ENCODE assay signal across 8 cellular contexts in the genomic region with DNA sequence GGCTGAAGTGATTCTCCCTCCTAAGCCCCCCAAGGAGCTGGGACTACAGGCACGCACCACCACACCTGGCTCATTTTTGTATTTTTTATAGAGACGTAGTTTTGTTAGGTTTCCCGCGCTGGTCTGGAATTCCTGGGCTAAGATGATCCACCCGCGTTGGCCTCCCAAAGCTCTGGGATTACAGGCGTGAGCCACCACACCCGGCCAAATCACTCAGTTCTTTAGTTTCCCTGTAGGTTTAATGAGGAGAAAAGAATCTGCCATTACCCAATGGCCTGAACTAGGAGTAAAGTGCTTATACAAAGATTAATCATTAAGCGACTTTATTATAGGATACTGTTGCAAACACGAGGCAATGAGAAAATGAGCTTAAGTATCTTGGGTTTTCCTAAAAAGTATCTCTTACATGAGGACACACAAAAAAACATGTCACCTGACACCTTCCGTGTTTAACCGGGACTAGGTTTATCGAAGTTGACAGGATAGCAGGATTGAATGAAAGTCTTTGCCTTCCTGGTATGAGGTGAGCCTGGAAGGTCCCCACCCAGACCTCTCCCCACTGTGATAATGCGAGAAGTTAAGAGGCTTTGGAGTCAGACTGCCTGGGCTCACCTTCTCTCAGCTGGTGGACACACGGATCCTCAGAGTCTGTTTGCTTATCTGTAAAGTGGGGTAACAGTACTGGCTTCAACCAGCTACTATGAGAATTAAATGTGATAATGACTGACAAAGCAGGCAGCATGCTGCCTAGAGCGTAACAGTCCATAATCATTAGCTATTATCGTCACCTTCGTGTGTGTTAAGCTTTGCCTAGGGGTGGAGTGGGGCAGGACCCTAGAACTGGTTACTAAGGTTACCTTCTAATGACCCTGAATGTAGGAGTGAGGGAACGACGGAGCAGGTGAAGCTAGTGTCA.
DNase-seq lines count a peak whose midpoint lies in the region; ATAC-seq, FAIRE-seq and TF ChIP-seq lines count a peak whose summit lies in the region.

No MANE protein-coding gene starts in this region.

- H3K27me3 Mint-ChIP-seq in GM23338 (ENCODE audit: insufficient read depth, low read depth, poor library complexity), result peaks cover 23% of the 10 kb centered on the region
- no peaks in the 10 kb centered on the region for H3K27me3 Mint-ChIP-seq in activated CD8-positive, alpha-beta T cell treated with anti-CD3 and anti-CD28 coated beads for 36 hours

- POLR2A ChIA-PET in activated CD8-positive, alpha-beta T cell treated with anti-CD3 and anti-CD28 coated beads for 36 hours (lab: Charles Lee), result interaction anchor here (0.7 to 2.0 kb wide), 12 partner anchors 8 to 330 kb away, joined by 3 to 9 read pairs (median 4); no protein-coding TSS in a partner anchor

- H3K27ac ChIP-seq in GM23338 (ENCODE audit: low read depth) (no peak overlapping the region), skeletal muscle tissue (ENCODE audit: low read depth, low read length) (peak overlapping the region; percentile 99)

- CTCF ChIA-PET in activated CD8-positive, alpha-beta T cell treated with anti-CD3 and anti-CD28 coated beads for 36 hours (lab: Charles Lee), result interaction anchor here (0.7 to 1.6 kb wide), 5 partner anchors 10 to 134 kb away, joined by 3 to 5 read pairs (median 3); partner anchors contain the start of gene KRAS

- no peaks in the 10 kb centered on the region for H4K20me1 ChIP-seq in GM23338 (replicated peaks; ENCODE audit: insufficient read depth)

- no peak for TF ChIP-seq CTCF in GM23338 (conservative IDR thresholded peaks at IDR 0.05; ENCODE audit: low read depth in 2 of 2)
- no peak for TF ChIP-seq CTCF in activated CD8-positive, alpha-beta T cell treated with anti-CD3 and anti-CD28 coated beads for 36 hours (IDR thresholded peaks at IDR 0.05)

- H3K9me3 ChIP-seq in iPS-15b (ENCODE audit: control insufficient read depth, insufficient read depth, low read length), result no peaks in the 10 kb centered on the region
- no peaks in the 10 kb centered on the region for H3K9me3 ChIP-seq in skeletal muscle tissue (ENCODE audit: control insufficient read depth in 3 of 3, low read length in 3 of 3)

- no peak for FAIRE-seq in GM12892 (lab: Jason Lieb, UNC)

- 0 out of 2 replicates have a peak overlapping the region, but pooled peaks have one; percentile 99 for H3K27ac Mint-ChIP-seq in GM23338
- peak overlapping the region; percentile 99 for H3K27ac Mint-ChIP-seq in activated CD8-positive, alpha-beta T cell treated with anti-CD3 and anti-CD28 coated beads for 36 hours

- H3K4me1 ChIP-seq in GM23338 (ENCODE audit: insufficient read depth), result peaks cover 10% of the 10 kb centered on the region; the same call in 1 of the 2 replicates
- peaks cover 6% of the 10 kb centered on the region for H3K4me1 ChIP-seq in iPS-15b (ENCODE audit: control insufficient read depth, insufficient read depth, low read length)
- H3K4me1 ChIP-seq in skeletal muscle tissue (ENCODE audit: control insufficient read depth in 3 of 3, insufficient read depth in 3 of 3, low read length in 3 of 3), result peaks cover 9 to 12% (median 10%) of the 10 kb centered on the region in 3 donors

- H3K4me1 Mint-ChIP-seq in GM23338, result peaks cover 15% of the 10 kb centered on the region
- H3K4me1 Mint-ChIP-seq in activated CD8-positive, alpha-beta T cell treated with anti-CD3 and anti-CD28 coated beads for 36 hours (ENCODE audit: low read depth), result peaks cover 49% of the 10 kb centered on the region

- intact Hi-C loops in activated CD8-positive, alpha-beta T cell treated with anti-CD3 and anti-CD28 coated beads for 36 hours (cut with micrococcal nuclease), result no loop called here

- no peaks in the 10 kb centered on the region for H3K9me2 ChIP-seq in GM23338 (ENCODE audit: insufficient read depth)

- H3K9ac ChIP-seq in iPS-15b (ENCODE audit: low read depth, low read length), result no peak overlapping the region
- H3K9ac ChIP-seq in skeletal muscle tissue (ENCODE audit: low read depth in 1 of 3, low read length in 3 of 3), result peak overlapping the region; percentile 91 to 99 (median 95)

- peaks cover 22% of the 10 kb centered on the region for H3K27me3 ChIP-seq in GM23338 (ENCODE audit: insufficient read depth)
- H3K27me3 ChIP-seq in iPS-15b (ENCODE audit: control insufficient read depth, insufficient read depth, low read length), result peaks cover 16% of the 10 kb centered on the region
- H3K27me3 ChIP-seq in skeletal muscle tissue (ENCODE audit: control insufficient read depth in 3 of 3, insufficient read depth in 3 of 3, low read length in 3 of 3), result no peaks in the 10 kb centered on the region
- peaks cover 7% of the 10 kb centered on the region for H3K27me3 ChIP-seq in H7 (ENCODE audit: control insufficient read depth, insufficient read depth, low read length)

- no peaks in the 10 kb centered on the region for H3F3A ChIP-seq in GM23338 (replicated peaks; ENCODE audit: low read depth)

- H3K79me2 ChIP-seq in GM23338 (replicated peaks; ENCODE audit: insufficient read depth), result no peaks in the 10 kb centered on the region

- peak overlapping the region; percentile 62 for H3K4me3 ChIP-seq in GM23338
- peak overlapping the region; percentile 92 for H3K4me3 ChIP-seq in iPS-15b (ENCODE audit: low read depth, low read length)
- peak overlapping the region; percentile 85 to 91 (median 89) for H3K4me3 ChIP-seq in skeletal muscle tissue (ENCODE audit: low read length in 3 of 3)
- H3K4me3 ChIP-seq in H7 (ENCODE audit: insufficient read depth, low read depth, low read length), result no peak overlapping the region

- DNase-seq in GM23338 (ENCODE audit: low spot score) (peak; percentile 10), NCI-H1436 treated with DMSO at 0.1 percent for 48 hours (lab: John Stamatoyannopoulos, UW) (no peak), GM12892 (ENCODE audit: insufficient read length) (no peak), HuH-7.5 (ENCODE audit: low spot score) (no peak), H7 (no peak)
- no peak for DNase-seq in activated CD8-positive, alpha-beta T cell treated with anti-CD3 and anti-CD28 coated beads for 36 hours

- peak overlapping the region; percentile 91 for H3K4me3 Mint-ChIP-seq in GM23338
- H3K4me3 Mint-ChIP-seq in activated CD8-positive, alpha-beta T cell treated with anti-CD3 and anti-CD28 coated beads for 36 hours, result peak overlapping the region; percentile 89

- H3K36me3 Mint-ChIP-seq in GM23338 (ENCODE audit: low read depth), result no peaks in the 10 kb centered on the region; the same call in 2 of the 3 replicates
- no peaks in the 10 kb centered on the region for H3K36me3 Mint-ChIP-seq in activated CD8-positive, alpha-beta T cell treated with anti-CD3 and anti-CD28 coated beads for 36 hours (ENCODE audit: low read depth)

- no peak for ATAC-seq in GM23338
- no peak for ATAC-seq in activated CD8-positive, alpha-beta T cell treated with anti-CD3 and anti-CD28 coated beads for 36 hours

- H3K4me2 ChIP-seq in GM23338, result peak overlapping the region; percentile 85

- H3K9me3 Mint-ChIP-seq in GM23338, result no peaks in the 10 kb centered on the region
- H3K9me3 Mint-ChIP-seq in activated CD8-positive, alpha-beta T cell treated with anti-CD3 and anti-CD28 coated beads for 36 hours, result no peaks in the 10 kb centered on the region

- H3K36me3 ChIP-seq in GM23338 (ENCODE audit: insufficient read depth) (no peaks in the 10 kb centered on the region), iPS-15b (ENCODE audit: control insufficient read depth, insufficient read depth, low read length) (no peaks in the 10 kb centered on the region), skeletal muscle tissue (ENCODE audit: control insufficient read depth in 3 of 3, insufficient read depth in 3 of 3, low read length in 3 of 3) (no peaks in the 10 kb centered on the region), H7 (replicated peaks; ENCODE audit: control insufficient read depth, insufficient read depth, low read length) (no peaks in the 10 kb centered on the region)

- H2AFZ ChIP-seq in GM23338, result no peak overlapping the region

- TF ChIP-seq POLR2A in GM12892 (IDR thresholded peaks at IDR 0.05; ENCODE audit: low read depth, low read length), result no peak

TF ChIP-seq in GM23338, 12 proteins besides CTCF, POLR2A, EP300 and RAD21 (continues in another document):
- no peak for TF ChIP-seq JUNB (IDR thresholded peaks at IDR 0.05; ENCODE audit: unreplicated experiment)
